Comparison of ENCODE assay signal across 19 cellular contexts in the genomic region with DNA sequence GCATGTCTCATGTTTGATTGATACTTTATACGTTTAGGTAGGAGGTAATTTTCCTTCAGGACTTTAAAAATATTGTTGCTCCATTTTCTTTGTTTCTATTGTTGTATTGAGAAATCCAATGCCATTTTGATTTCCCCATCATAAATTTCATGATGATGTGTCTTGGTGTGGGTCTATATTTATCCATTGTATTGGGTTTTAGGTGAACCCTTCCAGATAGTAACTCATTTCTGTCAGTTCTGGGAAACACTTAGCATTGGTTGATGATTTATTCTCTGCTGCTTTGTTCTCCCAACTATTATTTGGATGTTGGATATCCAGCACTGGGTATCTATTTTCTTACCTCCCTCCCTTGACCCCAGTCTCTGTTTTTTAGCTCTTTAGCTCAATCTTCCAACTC.
"Had no signal": no experiment of that assay in that cellular context is flagged by ENCODE, and none has a peak within 500 bp of the region (broad histone marks: within the 10 kb centered on the region; RNA-seq: fewer than 3 reads in every experiment).

No MANE protein-coding gene starts in this region.

- H3K4me3 Mint-ChIP-seq: dendritic cell treated with granulocyte-macrophage colony-stimulating factor and Interleukin-4, amounts not matched to agents 40 ng/mL and 50 ng/mL, for 4 days; effector memory CD8-positive, alpha-beta T cell; mesothelial cell of epicardium; naive B cell had no signal

- H3K27me3 ChIP-seq: colonic mucosa, esophagus muscularis mucosa, foreskin keratinocyte, heart right ventricle, left lung had no signal

- H3K4me3 ChIP-seq: colonic mucosa, esophagus muscularis mucosa, heart right ventricle, left lung, lower lobe of right lung, mucosa of descending colon had no signal

- H3K4me1 Mint-ChIP-seq: mesothelial cell of epicardium had no signal

- H3K9me3 ChIP-seq: colonic mucosa, mucosa of descending colon had no signal

- H3K27ac Mint-ChIP-seq: dendritic cell treated with granulocyte-macrophage colony-stimulating factor and Interleukin-4, amounts not matched to agents 40 ng/mL and 50 ng/mL, for 4 days; effector memory CD8-positive, alpha-beta T cell; mesothelial cell of epicardium had no signal

- H3K4me1 ChIP-seq: colonic mucosa, esophagus muscularis mucosa, foreskin keratinocyte, heart right ventricle, left lung, lower lobe of right lung had no signal

- ATAC-seq: effector memory CD8-positive, alpha-beta T cell; foreskin keratinocyte; heart right ventricle; left cardiac atrium; left lung; left ventricle myocardium superior; lower lobe of right lung; mucosa of descending colon had no signal

- H3K27me3 Mint-ChIP-seq: dendritic cell treated with granulocyte-macrophage colony-stimulating factor and Interleukin-4, amounts not matched to agents 40 ng/mL and 50 ng/mL, for 4 days; effector memory CD8-positive, alpha-beta T cell; naive B cell had no signal

- H3K36me3 ChIP-seq: colonic mucosa had no signal

- H3K27ac ChIP-seq: colonic mucosa, esophagus muscularis mucosa, foreskin keratinocyte, heart right ventricle, left lung, lower lobe of right lung had no signal

- DNase-seq: colonic mucosa; cortex of kidney; effector CD8-positive, alpha-beta T cell; effector memory CD8-positive, alpha-beta T cell; foreskin keratinocyte; glutamatergic neuron; head of caudate nucleus; heart right ventricle; hippocampal formation; left cardiac atrium; left lung; left ventricle myocardium superior; lower lobe of right lung; mesenchymal stem cell; mucosa of descending colon; naive B cell had no signal
